ENCODE assay signal across 15 cellular contexts in genomic region chr11:60867871-60868681, GRCh38. TPM values are rescaled to one million over a fixed set of nuclear protein-coding genes. Genes with fewer than 3 reads are reported as not detected.
"Had no signal": no experiment of that assay in that cellular context is flagged by ENCODE, and none has a peak within 500 bp of the region (broad histone marks: within the 10 kb centered on the region; RNA-seq: fewer than 3 reads in every experiment).

No MANE protein-coding gene starts in this region.

- H3K9me3 ChIP-seq: ovary, stomach, vagina had no signal

- H3K4me3 ChIP-seq: cardiac muscle cell, coronary artery, ovary, skin epidermis, stomach, vagina had no signal

- H3K27ac ChIP-seq: cardiac muscle cell, coronary artery, ovary, skin epidermis, stomach, vagina had no signal

- H3K36me3 ChIP-seq: cardiac muscle cell, ovary, stomach, vagina had no signal

- DNase-seq: activated naive CD4-positive, alpha-beta T cell treated with Interleukin-2 at 50 U/mL for 16 hours; activated T-cell treated with anti-CD3 and anti-CD28 coated beads, Interleukin-2, amount 50 U/mL, for 72 hours; effector CD4-positive, alpha-beta T cell; foreskin melanocyte; left ventricle myocardium superior; ovary; retina; T1000 had no signal

- H3K27me3 ChIP-seq: cardiac muscle cell, ovary, stomach, vagina had no signal

- ATAC-seq: activated T-cell treated with anti-CD3 and anti-CD28 coated beads, Interleukin-2, amount 50 U/mL, for 72 hours; left ventricle myocardium superior had no signal

RNA-seq across cellular contexts. Expression of gene ZP1, which starts 0.7 kb away (rescaled TPM):
- total RNA-seq: activated T-cell treated with anti-CD3 and anti-CD28 coated beads, Interleukin-2, amount 50 U/mL, for 72 hours; cardiac muscle cell; left ventricle myocardium superior; neural crest cell; ovary; vagina had no signal
- polyA plus RNA-seq: keratinocyte had no signal

RNA-seq across cellular contexts. Expression of gene PTGDR2, which starts 12.3 kb away (rescaled TPM):
- polyA plus RNA-seq: keratinocyte had no signal
